In the genomic region with DNA sequence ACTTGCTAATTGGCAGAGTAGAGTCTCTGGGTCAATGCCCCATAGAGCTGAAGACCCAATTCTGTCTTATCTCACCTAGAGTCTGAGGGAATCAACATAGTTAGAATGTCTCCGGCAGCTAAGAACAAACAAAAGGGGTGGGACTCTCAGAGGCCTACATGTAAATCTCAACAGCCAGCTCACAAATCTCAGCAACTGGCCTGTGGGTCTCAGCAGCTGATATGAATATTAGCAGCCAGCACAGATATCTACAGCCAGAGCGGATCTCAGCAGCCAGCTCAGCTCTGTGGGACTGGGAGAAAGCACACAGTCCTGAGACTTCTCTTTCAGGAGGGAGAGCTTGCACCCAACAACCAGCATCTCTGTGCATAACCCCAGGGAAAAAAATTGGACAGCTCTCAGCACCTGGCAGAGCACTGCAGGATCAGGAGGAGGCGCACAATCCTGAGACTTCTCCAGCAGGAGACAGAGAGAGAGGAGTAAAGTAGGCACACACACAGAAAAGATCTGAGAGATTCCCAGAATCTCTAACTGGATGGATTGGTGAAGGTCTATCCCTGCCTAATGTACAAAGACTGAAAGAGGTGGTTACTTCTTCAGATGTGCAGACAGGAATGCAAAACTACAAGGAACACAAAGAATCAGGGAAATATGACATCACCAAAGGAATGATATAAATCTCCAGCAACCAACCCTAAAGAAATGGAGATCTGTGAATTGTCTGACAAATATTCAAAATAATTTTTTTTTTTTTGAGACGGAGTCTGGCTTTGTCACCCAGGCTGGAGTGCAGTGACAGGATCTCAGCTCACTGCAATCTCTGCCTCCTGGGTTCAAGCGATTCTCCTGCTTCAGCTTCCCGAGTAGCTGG, we compare ENCODE assay signal across 15 cellular contexts. TPM values are rescaled to one million over a fixed set of nuclear protein-coding genes. Genes with fewer than 3 reads are reported as not detected.
DNase-seq lines count a peak whose midpoint lies in the region; ATAC-seq and TF ChIP-seq lines count a peak whose summit lies in the region.
"Had no signal": no experiment of that assay in that cellular context is flagged by ENCODE, and none has a peak within 500 bp of the region (broad histone marks: within the 10 kb centered on the region; RNA-seq: fewer than 3 reads in every experiment).

No MANE protein-coding gene starts in this region.

- TF ChIP-seq RAD21 in HCT116 (IDR thresholded peaks at IDR 0.05; ENCODE audit: low read depth) = peak; percentile 32; the same call in 1 of the 2 replicates

- POLR2A ChIA-PET in HCT116 (lab: Charles Lee) = no interaction called here

- CTCF ChIA-PET in Calu3 (lab: Charles Lee) = no interaction called here
- CTCF ChIA-PET in HCT116 (lab: Charles Lee) = interaction anchor here (0.8 to 1.5 kb wide), 3 partner anchors 9 to 38 kb away, joined by 3 to 4 read pairs (median 3); no protein-coding TSS in a partner anchor

- H3K4me2 ChIP-seq in HCT116 (ENCODE audit: low read length) = no peak overlapping the region
- no peak overlapping the region for H3K4me2 ChIP-seq in neural progenitor cell
- H3K4me2 ChIP-seq: BLaER1 treated with 17β-estradiol and CSF1 and Interleukin-3, amounts not matched to agents 10 nM and 100 nM had no signal

- no peaks in the 10 kb centered on the region for H3K36me3 ChIP-seq in HCT116 (ENCODE audit: control insufficient read depth in 1 of 2, insufficient read depth in 2 of 2, low read length in 2 of 2)
- H3K36me3 ChIP-seq in neural progenitor cell = no peaks in the 10 kb centered on the region
- H3K36me3 ChIP-seq: BLaER1 treated with 17β-estradiol and CSF1 and Interleukin-3, amounts not matched to agents 10 nM and 100 nM had no signal

- H3K79me2 ChIP-seq in HCT116 (ENCODE audit: insufficient read depth, low read length) (no peaks in the 10 kb centered on the region), neural progenitor cell (ENCODE audit: low read depth) (no peaks in the 10 kb centered on the region)

- H3K4me1 Mint-ChIP-seq in Calu3 (ENCODE audit: low read depth, unreplicated experiment) (peaks cover 8% of the 10 kb centered on the region), neural progenitor cell (peaks cover 4% of the 10 kb centered on the region)
- peaks cover 2% of the 10 kb centered on the region for H3K4me1 Mint-ChIP-seq in activated naive CD8-positive, alpha-beta T cell treated with anti-CD3 and anti-CD28 coated beads, Interleukin-2, amount 50 U/mL, for 24 hours

- no peak overlapping the region for H2AFZ ChIP-seq in HCT116 (ENCODE audit: low read depth, low read length, poor library complexity, severe bottlenecking)
- H2AFZ ChIP-seq in neural progenitor cell (replicated peaks) = peak overlapping the region; percentile 23

- H3K27me3 ChIP-seq in HCT116 (ENCODE audit: insufficient read depth, low read length) (no peaks in the 10 kb centered on the region), neural progenitor cell (peaks cover 9% of the 10 kb centered on the region)

- H3K4me3 Mint-ChIP-seq in Calu3 (ENCODE audit: low read depth, unreplicated experiment) (no peak overlapping the region), neural progenitor cell (no peak overlapping the region)
- no peak overlapping the region for H3K4me3 Mint-ChIP-seq in activated naive CD8-positive, alpha-beta T cell treated with anti-CD3 and anti-CD28 coated beads, Interleukin-2, amount 50 U/mL, for 24 hours
- H3K4me3 Mint-ChIP-seq: CD8-positive, alpha-beta T cell had no signal

- no peaks in the 10 kb centered on the region for H3K9me3 ChIP-seq in HCT116 (ENCODE audit: control insufficient read depth in 1 of 2, insufficient read depth in 1 of 2, low read depth in 1 of 2, low read length in 2 of 2)
- no peaks in the 10 kb centered on the region for H3K9me3 ChIP-seq in neural progenitor cell (ENCODE audit: low read depth)
- H3K9me3 ChIP-seq: BLaER1 treated with 17β-estradiol and CSF1 and Interleukin-3, amounts not matched to agents 10 nM and 100 nM had no signal

- peaks cover 0 to 8% of the 10 kb centered on the region in 2 experiments; a peak in 3 of 4 replicates for H3K4me1 ChIP-seq in HCT116 (ENCODE audit: control insufficient read depth in 1 of 2, insufficient read depth in 2 of 2, low read length in 2 of 2)
- no peaks in the 10 kb centered on the region for H3K4me1 ChIP-seq in neural progenitor cell

- DNase-seq in Calu3 = no peak
- no peak for DNase-seq in HCT116 (ENCODE audit: low read depth, low spot score)
- no peak for DNase-seq in epithelial cell of esophagus (ENCODE audit: low read depth)
- DNase-seq in neural progenitor cell (ENCODE audit: low spot score) = no peak
- DNase-seq in activated CD4-positive, alpha-beta T cell treated with anti-CD3 and anti-CD28 coated beads for 4 hours = no peak
- no peak for DNase-seq in activated naive CD8-positive, alpha-beta T cell treated with anti-CD3 and anti-CD28 coated beads, Interleukin-2, amount 50 U/mL, for 24 hours
- DNase-seq: CD8-positive, alpha-beta T cell; HCEC 1CT; NCI-H1105 treated with DMSO at 0.1 percent for 48 hours; NCI-H1694; NK-92 treated with Interleukin-12 subunit alpha and Interleukin-12 subunit beta, amount 100 ng/mL, for 24 hours had no signal

- H3K27ac ChIP-seq in HCT116 (ENCODE audit: low read depth, low read length) = no peak overlapping the region
- no peak overlapping the region for H3K27ac ChIP-seq in neural progenitor cell
- H3K27ac ChIP-seq: BLaER1 treated with 17β-estradiol and CSF1 and Interleukin-3, amounts not matched to agents 10 nM and 100 nM had no signal

- H3K9me2 ChIP-seq in HCT116 (ENCODE audit: insufficient read depth) = no peaks in the 10 kb centered on the region

- H3F3A ChIP-seq in neural progenitor cell (ENCODE audit: low read depth) = no peaks in the 10 kb centered on the region

- H3K27ac Mint-ChIP-seq in Calu3 (ENCODE audit: unreplicated experiment) = peak overlapping the region; percentile 11
- peak overlapping the region; percentile 12 for H3K27ac Mint-ChIP-seq in neural progenitor cell
- no peak overlapping the region for H3K27ac Mint-ChIP-seq in activated naive CD8-positive, alpha-beta T cell treated with anti-CD3 and anti-CD28 coated beads, Interleukin-2, amount 50 U/mL, for 24 hours
- H3K27ac Mint-ChIP-seq: CD8-positive, alpha-beta T cell had no signal

- H3K36me3 Mint-ChIP-seq in Calu3 (ENCODE audit: insufficient read depth, unreplicated experiment) = no peaks in the 10 kb centered on the region
- no peaks in the 10 kb centered on the region for H3K36me3 Mint-ChIP-seq in neural progenitor cell
- H3K36me3 Mint-ChIP-seq in activated naive CD8-positive, alpha-beta T cell treated with anti-CD3 and anti-CD28 coated beads, Interleukin-2, amount 50 U/mL, for 24 hours (ENCODE audit: low read depth) = no peaks in the 10 kb centered on the region
- H3K36me3 Mint-ChIP-seq: CD8-positive, alpha-beta T cell had no signal

- TF ChIP-seq CTCF in Calu3 (IDR thresholded peaks at IDR 0.05; ENCODE audit: unreplicated experiment) = no peak
- peak in 1 of 3 experiments; percentile 22; a peak in 1 of 6 replicates for TF ChIP-seq CTCF in HCT116 (IDR thresholded peaks at IDR 0.05 in 2 of 3, conservative IDR thresholded peaks at IDR 0.05 in 1 of 3; ENCODE audit: borderline replicate concordance in 1 of 3, insufficient read depth in 1 of 3, low read depth in 2 of 3, low read length in 2 of 3)
- TF ChIP-seq CTCF in epithelial cell of esophagus (IDR thresholded peaks at IDR 0.05; ENCODE audit: insufficient read depth, low read depth, low read length, missing control alignments) = peak; percentile 4
- no peak for TF ChIP-seq CTCF in neural progenitor cell (IDR thresholded peaks at IDR 0.05)

- RAD21 ChIA-PET in HCT116 (lab: Charles Lee; ENCODE audit: low non-redundant PET in 1 of 2, low total read pairs in 2 of 2, uncharacterized antibody in 2 of 2, unreplicated experiment in 2 of 2) = no interaction called here

- H3K4me3 ChIP-seq in HCT116 (replicated peaks in 1 of 2; ENCODE audit: low read depth in 1 of 2, low read length in 2 of 2) (no peak overlapping the region), epithelial cell of esophagus (ENCODE audit: low read length) (no peak overlapping the region), neural progenitor cell (no peak overlapping the region)
- H3K4me3 ChIP-seq: BLaER1 treated with 17β-estradiol and CSF1 and Interleukin-3, amounts not matched to agents 10 nM and 100 nM had no signal

- intact Hi-C loops in Calu3 (cut with micrococcal nuclease; ENCODE audit: unreplicated experiment) (no loop called here), HCT116 (cut with micrococcal nuclease) (no loop called here)

- H4K20me1 ChIP-seq in HCT116 (ENCODE audit: insufficient read depth) (no peaks in the 10 kb centered on the region), neural progenitor cell (ENCODE audit: low read depth) (no peaks in the 10 kb centered on the region)
- H4K20me1 ChIP-seq: BLaER1 treated with 17β-estradiol and CSF1 and Interleukin-3, amounts not matched to agents 10 nM and 100 nM had no signal

- TF ChIP-seq POLR2A in HCT116 (IDR thresholded peaks at IDR 0.05; ENCODE audit: borderline replicate concordance, extremely low read depth, insufficient read depth, insufficient read length) = no peak

- H3K9ac ChIP-seq in HCT116 (ENCODE audit: low read length) (no peak overlapping the region), neural progenitor cell (no peak overlapping the region)
- H3K9ac ChIP-seq: BLaER1 treated with 17β-estradiol and CSF1 and Interleukin-3, amounts not matched to agents 10 nM and 100 nM had no signal

- H3K27me3 Mint-ChIP-seq in Calu3 (ENCODE audit: unreplicated experiment) (no peaks in the 10 kb centered on the region), neural progenitor cell (ENCODE audit: insufficient read depth, low read depth) (peaks cover 2% of the 10 kb centered on the region)
- H3K27me3 Mint-ChIP-seq in activated naive CD8-positive, alpha-beta T cell treated with anti-CD3 and anti-CD28 coated beads, Interleukin-2, amount 50 U/mL, for 24 hours = peaks cover 21% of the 10 kb centered on the region

- BruUV-seq in Calu3 (replicated peaks; lab: Mats Ljungman, UMichigan) (no TSS peak), HCT116 (replicated peaks; lab: Mats Ljungman, UMichigan) (no TSS peak)

- ATAC-seq in HCT116 (peak; percentile 65; the same call in 1 of the 2 replicates), GM19395 (IDR thresholded peaks at IDR 0.05; ENCODE audit: unreplicated experiment) (no peak)
- no peak for ATAC-seq in activated naive CD8-positive, alpha-beta T cell treated with anti-CD3 and anti-CD28 coated beads, Interleukin-2, amount 50 U/mL, for 24 hours
- ATAC-seq: CD8-positive, alpha-beta T cell; Right ventricle myocardium inferior had no signal

- H3K9me3 Mint-ChIP-seq in Calu3 (ENCODE audit: low read depth, unreplicated experiment) (no peaks in the 10 kb centered on the region), neural progenitor cell (no peaks in the 10 kb centered on the region)
- no peaks in the 10 kb centered on the region for H3K9me3 Mint-ChIP-seq in activated naive CD8-positive, alpha-beta T cell treated with anti-CD3 and anti-CD28 coated beads, Interleukin-2, amount 50 U/mL, for 24 hours
- H3K9me3 Mint-ChIP-seq: CD8-positive, alpha-beta T cell had no signal

TF ChIP-seq in HCT116, 20 proteins besides CTCF, POLR2A, EP300 and RAD21 (continues in another document):
- TF ChIP-seq EZH2phosphoT487 (IDR thresholded peaks at IDR 0.05; ENCODE audit: borderline replicate concordance) = no peak

RNA-seq across cellular contexts. Expression of a gene that starts 29.2 kb away (rescaled TPM):
- total RNA-seq in Calu3 (2022) = 19.9 and 23.0 TPM in 2 replicates
- total RNA-seq in HCT116 (2021; ENCODE audit: unreplicated experiment) = 92.8 TPM
- 84.0 and 121 TPM in 2 replicates for polyA plus RNA-seq in HCT116 (2012)
- 0.51 and 2.1 TPM in 2 replicates for total RNA-seq in neural progenitor cell (ENCODE audit: low replicate concordance)
- total RNA-seq: OCI-LY7 had no signal
